ENCODE assay signal across 8 cellular contexts in the genomic region with DNA sequence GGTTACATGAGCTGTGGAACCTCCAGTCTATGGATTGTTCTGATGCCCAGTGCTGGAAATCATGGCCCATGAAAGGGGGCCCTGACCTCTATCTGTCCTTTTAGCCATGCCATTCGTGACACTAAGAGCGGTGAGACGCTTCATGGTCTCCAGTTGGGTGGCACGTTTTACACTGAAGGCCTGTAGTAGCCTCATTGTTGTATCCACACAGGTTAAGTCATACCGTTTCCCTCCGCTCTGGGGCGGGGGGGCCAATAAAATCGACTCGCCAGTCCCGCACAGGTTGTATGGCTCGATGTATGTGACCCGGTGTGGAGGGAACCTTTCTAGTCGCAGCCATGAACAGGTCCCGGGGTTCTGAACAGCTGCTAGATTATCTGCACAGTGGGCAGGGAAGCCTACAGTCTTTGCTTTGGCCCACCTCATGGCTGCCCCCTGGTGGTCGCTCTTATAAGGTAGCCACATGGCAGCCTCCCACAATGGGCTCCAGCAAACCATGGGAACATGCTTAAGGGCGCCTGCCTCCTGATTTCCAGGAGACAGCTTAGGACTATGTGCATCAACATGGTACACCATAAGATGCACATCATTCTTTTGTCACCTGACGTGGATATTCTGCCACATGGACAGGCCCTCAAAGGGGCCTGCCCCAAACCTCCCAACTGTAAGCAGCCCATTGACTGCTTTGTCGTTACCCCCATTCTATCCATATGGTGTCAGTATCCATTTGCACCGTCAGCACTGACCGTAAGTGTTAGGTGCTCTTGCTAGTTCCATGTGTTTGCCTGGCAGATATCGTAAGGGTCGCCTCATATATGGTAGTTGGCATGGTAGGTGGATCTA. TPM values are rescaled to one million over a fixed set of nuclear protein-coding genes. Genes with fewer than 3 reads are reported as not detected.
A peak's percentile ranks its signal among the peaks of the same experiment; 100 is the strongest.
DNase-seq lines count a peak whose midpoint lies in the region; ATAC-seq lines count a peak whose summit lies in the region.

No MANE protein-coding gene starts in this region.

- in situ Hi-C loops in Caki2 (cut with HindIII; ENCODE audit: low pct_unique_long_range_greater_than_20kb, low sequenced_read_pairs) = no loop called here

- H3K36me3 ChIP-seq in adipocyte (ENCODE audit: control insufficient read depth, insufficient read depth, low read length, severe bottlenecking) = no peaks in the 10 kb centered on the region

- peaks cover 0 to 6% (median 4%) of the 10 kb centered on the region in 3 donors for H3K4me1 Mint-ChIP-seq in T-cell

- DNase-seq in Caki2 (ENCODE audit: low read depth) (peak; percentile 19), HuH-7 (ENCODE audit: low spot score) (peak; percentile 72), T-cell (peak; percentile 62 to 90 (median 81)), adipocyte (ENCODE audit: low read depth) (peak; percentile 90), left cardiac atrium (peak; percentile 90), renal cortical epithelial cell (ENCODE audit: low read depth) (peak; percentile 33), putamen (ENCODE audit: low spot score) (no peak)

- H3K27me3 ChIP-seq in adipocyte (replicated peaks; ENCODE audit: control insufficient read depth, insufficient read depth, low read length) = no peaks in the 10 kb centered on the region

- no peaks in the 10 kb centered on the region for H3K9me3 ChIP-seq in adipocyte (ENCODE audit: control insufficient read depth, low read length)

- H3K4me1 ChIP-seq in adipocyte (ENCODE audit: control insufficient read depth, insufficient read depth, low read length) = peaks cover 14% of the 10 kb centered on the region

- POLR2A ChIA-PET in T-cell (lab: Charles Lee) = no interaction called here

- no peaks in the 10 kb centered on the region for H3K9me3 Mint-ChIP-seq in T-cell

- no peak overlapping the region for H3K4me3 Mint-ChIP-seq in T-cell

- peak overlapping the region in 1 of 2 donors; percentile 33 for H3K27ac Mint-ChIP-seq in T-cell

- H3K9ac ChIP-seq in adipocyte (ENCODE audit: low read length) = no peak overlapping the region

- peaks cover 0 to 3% of the 10 kb centered on the region in 2 donors for H3K27me3 Mint-ChIP-seq in T-cell

- H3K4me3 ChIP-seq in adipocyte (ENCODE audit: low read length) = no peak overlapping the region

- intact Hi-C loops in left cardiac atrium (cut with DNase I) = loop anchor here (2.0 to 5.0 kb wide), 2 partner anchors 33 to 35 kb away; no protein-coding TSS in a partner anchor

- CTCF ChIA-PET in T-cell (lab: Charles Lee) = interaction anchor here (0.5 to 2.0 kb wide), 10 partner anchors 17 to 786 kb away, joined by 3 to 6 read pairs (median 4); a partner anchor contains a TSS

- ATAC-seq in T-cell (replicated peaks in 1 of 4) = peak; percentile 97 to 99 (median 98)
- peak; percentile 89 to 94 for ATAC-seq in left cardiac atrium
- no peak for ATAC-seq in HG02840 (IDR thresholded peaks at IDR 0.05; ENCODE audit: low FRiP score, unreplicated experiment)

- H3K36me3 Mint-ChIP-seq in T-cell = no peaks in the 10 kb centered on the region

RNA-seq across cellular contexts. Expression of a gene that starts 19.7 kb away (rescaled TPM):
- 2.3 and 11.0 TPM in 2 replicates for total RNA-seq in Caki2 (2014; rRNA removed; shearing (Covaris generic); ENCODE audit: low replicate concordance)
- total RNA-seq in T-cell = 100 to 1,000 TPM; 152 to 191 (median 167) TPM
- total RNA-seq in left cardiac atrium = 10 to 100 TPM; 32.2 to 33.3 TPM
- total RNA-seq in renal cortical epithelial cell = 4.0 and 10.4 TPM in 2 replicates

RNA-seq across cellular contexts. Expression of a gene that starts 21.4 kb away (rescaled TPM):
- not detected in 2 replicates for total RNA-seq in Caki2 (2014; rRNA removed; shearing (Covaris generic); ENCODE audit: low replicate concordance)
- total RNA-seq in T-cell (under 1 TPM in 2 of 5 donors, not detected in 3; 0.22 to 0.72 TPM), left cardiac atrium (10 to 100 TPM; 10.8 to 11.4 TPM), renal cortical epithelial cell (not detected in 2 replicates)

RNA-seq across cellular contexts. Expression of a gene that starts 59.1 kb away (rescaled TPM):
- 52.4 and 68.0 TPM in 2 replicates for total RNA-seq in Caki2 (2014; rRNA removed; shearing (Covaris generic); ENCODE audit: low replicate concordance)
- 10 to 100 TPM; 38.3 to 80.7 (median 70.6) TPM for total RNA-seq in T-cell
- 10 to 100 TPM; 43.8 to 43.9 TPM for total RNA-seq in left cardiac atrium
- 154 and 157 TPM in 2 replicates for total RNA-seq in renal cortical epithelial cell

Comparison
In these comparisons a context has a peak if more than half of its experiments do, and no peak if none do; other contexts are left out.
1. RNA of a gene that starts 19.7 kb away (total RNA-seq): 152 to 191 TPM in T-cell; 32.2 to 33.3 TPM in left cardiac atrium, 4.0 to 10.4 TPM in renal cortical epithelial cell and 2.3 to 11.0 TPM in Caki2; every median in the first group is over 4 times any median in the second.
2. RNA of a gene that starts 21.4 kb away (total RNA-seq): 10.8 to 11.4 TPM in left cardiac atrium; 0.22 to 0.72 TPM in T-cell, not detected in Caki2 and not detected in renal cortical epithelial cell; every median in the first group is over 4 times any median in the second.